Comparison of ENCODE assay signal across 18 cellular contexts in the genomic region with DNA sequence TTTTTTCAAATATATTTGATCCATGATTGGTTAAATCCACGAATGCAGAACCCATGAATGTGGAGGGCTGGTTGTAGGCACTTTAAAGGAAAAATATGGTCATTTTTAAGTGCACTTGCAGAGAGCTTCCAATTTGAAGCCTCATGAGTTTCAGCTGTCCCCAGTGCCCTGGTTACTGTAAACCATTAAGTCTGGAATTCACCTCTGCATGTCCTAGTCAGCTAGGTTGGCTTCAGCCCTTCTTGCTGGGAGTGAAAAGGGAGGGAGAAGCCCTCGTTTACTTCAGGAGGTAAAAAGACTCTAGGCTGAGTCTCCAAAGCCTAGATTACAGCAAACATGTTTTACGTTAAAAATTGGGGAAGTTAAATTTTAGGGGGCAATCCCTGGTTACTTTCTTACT.
"Had no signal": no experiment of that assay in that cellular context is flagged by ENCODE, and none has a peak within 500 bp of the region (broad histone marks: within the 10 kb centered on the region; RNA-seq: fewer than 3 reads in every experiment).

No MANE protein-coding gene starts in this region.

- ATAC-seq: activated CD8-positive, alpha-beta T cell treated with anti-CD3 and anti-CD28 coated beads for 36 hours; activated naive CD4-positive, alpha-beta T cell treated with anti-CD3 and anti-CD28 coated beads, Interleukin-2, amount 50 U/mL, for 72 hours; activated T-cell treated with anti-CD3 and anti-CD28 coated beads, Interleukin-2, amount 50 U/mL, for 72 hours; esophagus mucosa; left lobe of liver; mucosa of descending colon; naive thymus-derived CD8-positive, alpha-beta T cell; sciatic nerve; stimulated activated effector memory CD8-positive, alpha-beta T cell treated with anti-CD3 and anti-CD28 coated beads, Interleukin-12 subunit alpha, Interleukin-12 subunit beta, amount 100 ng/mL, for 72 hours; T-helper 17 cell had no signal

- H3K9me3 Mint-ChIP-seq: activated CD8-positive, alpha-beta T cell treated with anti-CD3 and anti-CD28 coated beads for 36 hours; activated naive CD4-positive, alpha-beta T cell treated with anti-CD3 and anti-CD28 coated beads, Interleukin-2, amount 50 U/mL, for 72 hours; activated T-cell treated with anti-CD3 and anti-CD28 coated beads, Interleukin-2, amount 50 U/mL, for 72 hours; immature natural killer cell; naive thymus-derived CD8-positive, alpha-beta T cell; stimulated activated effector memory CD8-positive, alpha-beta T cell treated with anti-CD3 and anti-CD28 coated beads, Interleukin-12 subunit alpha, Interleukin-12 subunit beta, amount 100 ng/mL, for 72 hours had no signal

- FAIRE-seq: colon had no signal

- H3K27ac ChIP-seq: cardiac muscle cell, vagina had no signal

- H3K4me3 Mint-ChIP-seq: activated CD8-positive, alpha-beta T cell treated with anti-CD3 and anti-CD28 coated beads for 36 hours; activated T-cell treated with anti-CD3 and anti-CD28 coated beads, Interleukin-2, amount 50 U/mL, for 72 hours; immature natural killer cell; naive thymus-derived CD8-positive, alpha-beta T cell; stimulated activated effector memory CD8-positive, alpha-beta T cell treated with anti-CD3 and anti-CD28 coated beads, Interleukin-12 subunit alpha, Interleukin-12 subunit beta, amount 100 ng/mL, for 72 hours; T-helper 17 cell had no signal

- H3K36me3 ChIP-seq: cardiac muscle cell, thoracic aorta, vagina had no signal

- H3K4me3 ChIP-seq: cardiac muscle cell, mucosa of descending colon, vagina had no signal

- H3K9me3 ChIP-seq: mucosa of descending colon, thoracic aorta, vagina had no signal

- H3K36me3 Mint-ChIP-seq: activated naive CD4-positive, alpha-beta T cell treated with anti-CD3 and anti-CD28 coated beads, Interleukin-2, amount 50 U/mL, for 72 hours; immature natural killer cell; naive thymus-derived CD8-positive, alpha-beta T cell; stimulated activated effector memory CD8-positive, alpha-beta T cell treated with anti-CD3 and anti-CD28 coated beads, Interleukin-12 subunit alpha, Interleukin-12 subunit beta, amount 100 ng/mL, for 72 hours had no signal

- DNase-seq: activated CD4-positive, alpha-beta T cell treated with anti-CD3 and anti-CD28 coated beads for 48 hours; activated CD8-positive, alpha-beta T cell treated with anti-CD3 and anti-CD28 coated beads for 36 hours; activated gamma-delta T cell; activated T-cell treated with anti-CD3 and anti-CD28 coated beads, Interleukin-2, amount 50 U/mL, for 72 hours; hypothalamus; immature natural killer cell; mucosa of descending colon; naive thymus-derived CD8-positive, alpha-beta T cell; T-helper 17 cell had no signal

- H3K27me3 ChIP-seq: cardiac muscle cell, vagina had no signal

- H3K27ac Mint-ChIP-seq: activated CD8-positive, alpha-beta T cell treated with anti-CD3 and anti-CD28 coated beads for 36 hours; activated naive CD4-positive, alpha-beta T cell treated with anti-CD3 and anti-CD28 coated beads, Interleukin-2, amount 50 U/mL, for 72 hours; activated T-cell treated with anti-CD3 and anti-CD28 coated beads, Interleukin-2, amount 50 U/mL, for 72 hours; immature natural killer cell; naive thymus-derived CD8-positive, alpha-beta T cell; stimulated activated effector memory CD8-positive, alpha-beta T cell treated with anti-CD3 and anti-CD28 coated beads, Interleukin-12 subunit alpha, Interleukin-12 subunit beta, amount 100 ng/mL, for 72 hours; T-helper 17 cell had no signal

- H3K27me3 Mint-ChIP-seq: activated CD8-positive, alpha-beta T cell treated with anti-CD3 and anti-CD28 coated beads for 36 hours; naive thymus-derived CD8-positive, alpha-beta T cell; T-helper 17 cell had no signal

- H3K4me1 Mint-ChIP-seq: immature natural killer cell; naive thymus-derived CD8-positive, alpha-beta T cell; stimulated activated effector memory CD8-positive, alpha-beta T cell treated with anti-CD3 and anti-CD28 coated beads, Interleukin-12 subunit alpha, Interleukin-12 subunit beta, amount 100 ng/mL, for 72 hours; T-helper 17 cell had no signal
